ENCODE assay signal across 8 cellular contexts in the genomic region with DNA sequence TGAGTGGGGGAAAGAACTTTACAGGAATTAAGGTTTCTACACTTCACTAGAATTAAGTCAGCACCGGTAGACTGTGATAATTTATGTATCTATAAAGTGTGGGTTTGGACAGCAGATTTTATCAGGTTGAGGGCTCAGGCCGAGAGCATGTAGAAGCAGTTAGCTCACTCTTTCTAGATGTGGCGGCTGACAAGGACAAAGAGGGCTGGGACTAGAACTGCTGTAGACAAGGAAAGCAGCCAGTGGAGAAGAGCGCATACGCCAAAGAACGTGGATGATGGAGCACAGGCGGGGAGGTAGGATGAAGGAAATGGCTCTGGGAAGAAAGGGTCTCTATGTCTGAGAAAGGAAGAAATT. TPM values are rescaled to one million over a fixed set of nuclear protein-coding genes. Genes with fewer than 3 reads are reported as not detected.
DNase-seq lines count a peak whose midpoint lies in the region; ATAC-seq and TF ChIP-seq lines count a peak whose summit lies in the region.

No MANE protein-coding gene starts in this region.

- TF ChIP-seq POLR2A in vagina (IDR thresholded peaks at IDR 0.05) = no peak

- H3K4me1 ChIP-seq in mucosa of rectum (ENCODE audit: control insufficient read depth in 2 of 2, insufficient read depth in 2 of 2, low read length in 2 of 2) = peaks cover 10 to 12% of the 10 kb centered on the region in 2 donors
- H3K4me1 ChIP-seq in vagina = peaks cover 20% of the 10 kb centered on the region

- TF ChIP-seq CTCF in vagina (IDR thresholded peaks at IDR 0.05) = no peak

- intact Hi-C loops in vagina (cut with DNase I) = no loop called here

- peak overlapping the region; percentile 92 for H3K4me3 ChIP-seq in SK-N-MC
- H3K4me3 ChIP-seq in mucosa of rectum (ENCODE audit: low read length in 2 of 2) = peak overlapping the region; percentile 97 to 99
- peak overlapping the region; percentile 79 to 86 for H3K4me3 ChIP-seq in vagina

- ATAC-seq in GM18498 (IDR thresholded peaks at IDR 0.05; ENCODE audit: unreplicated experiment) = peak; percentile 31
- peak; percentile 13 for ATAC-seq in HG02870 (IDR thresholded peaks at IDR 0.05; ENCODE audit: unreplicated experiment)

- no peaks in the 10 kb centered on the region for H3K9me3 ChIP-seq in SK-N-MC (ENCODE audit: low read depth, low read length)
- H3K9me3 ChIP-seq in mucosa of rectum (ENCODE audit: control insufficient read depth in 2 of 2, low read length in 2 of 2) = no peaks in the 10 kb centered on the region
- H3K9me3 ChIP-seq in vagina = no peaks in the 10 kb centered on the region

- peak overlapping the region; percentile 97 for H3K9ac ChIP-seq in SK-N-MC (ENCODE audit: insufficient read length)
- H3K9ac ChIP-seq in mucosa of rectum (ENCODE audit: low read depth in 1 of 2, low read length in 2 of 2) = peak overlapping the region; percentile 99 to 100

- H3K36me3 ChIP-seq in SK-N-MC (ENCODE audit: insufficient read depth, low read length) (peaks cover 14% of the 10 kb centered on the region), mucosa of rectum (ENCODE audit: control insufficient read depth in 2 of 2, insufficient read depth in 2 of 2, low read length in 2 of 2) (peaks cover 3 to 15% of the 10 kb centered on the region in 2 donors), vagina (peaks cover 0 to 11% of the 10 kb centered on the region in 2 donors)

- H3K27me3 ChIP-seq in mucosa of rectum (ENCODE audit: control insufficient read depth in 2 of 2, insufficient read depth in 2 of 2, low read length in 2 of 2) (peaks cover 0 to 3% of the 10 kb centered on the region in 2 donors), vagina (no peaks in the 10 kb centered on the region)

- DNase-seq in SK-N-MC (ENCODE audit: low read depth, low spot score) (no peak), vagina (ENCODE audit: extremely low spot score in 2 of 2) (no peak), NCI-H2107 (lab: John Stamatoyannopoulos, UW) (no peak), T1000 (lab: John Stamatoyannopoulos, UW) (no peak)
- DNase-seq in effector CD4-positive, alpha-beta T cell = peak; percentile 7

- H3K27ac ChIP-seq in SK-N-MC = no peak overlapping the region
- H3K27ac ChIP-seq in mucosa of rectum (ENCODE audit: low read depth in 2 of 2, low read length in 2 of 2) = peak overlapping the region; percentile 87 to 89
- H3K27ac ChIP-seq in vagina = peak overlapping the region; percentile 89

RNA-seq across cellular contexts. Expression of a gene that starts 0.5 kb away (rescaled TPM):
- 15.0 TPM for total RNA-seq in vagina
